Comparison of ENCODE assay signal across 22 cellular contexts in the genomic region with DNA sequence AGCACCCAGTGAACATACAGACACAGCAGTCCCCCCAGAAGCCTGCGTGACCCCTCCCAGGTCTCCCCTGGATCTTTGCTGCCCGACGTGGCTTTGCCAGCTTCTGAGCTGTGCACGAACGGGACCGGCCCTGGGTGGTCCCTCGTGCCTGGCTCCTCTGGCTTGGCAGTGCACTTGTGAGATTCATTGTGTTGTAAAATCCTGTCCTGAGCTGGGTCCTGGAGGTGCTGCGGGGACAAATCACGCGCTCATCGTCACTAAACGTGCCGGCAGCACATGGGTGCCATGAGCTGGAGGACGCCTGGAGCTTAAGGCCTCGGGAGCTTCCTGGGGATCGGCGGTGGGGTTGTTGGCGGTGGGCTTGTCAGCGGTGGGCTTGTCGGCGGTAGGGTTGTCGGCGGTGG.
DNase-seq lines count a peak whose midpoint lies in the region; ATAC-seq and TF ChIP-seq lines count a peak whose summit lies in the region.
"Had no signal": no experiment of that assay in that cellular context is flagged by ENCODE, and none has a peak within 500 bp of the region (broad histone marks: within the 10 kb centered on the region; RNA-seq: fewer than 3 reads in every experiment).

No MANE protein-coding gene starts in this region.

- H3K9ac ChIP-seq in neuronal stem cell (ENCODE audit: low read depth, low read length, poor library complexity) = no peak overlapping the region

- no CpG with 5 or more reads among the region's 23 CpGs for WGBS in neuronal stem cell (ENCODE audit: extremely low coverage in 2 of 2, insufficient read length in 2 of 2, insufficient replicate concordance in 1 of 2), 2 donors
- WGBS in esophagus squamous epithelium, 2 donors = 97% methylated on average over 6 of the region's 23 CpGs; no CpG with 5 or more reads in 1 of the 2 donors

- intact Hi-C loops in activated naive CD4-positive, alpha-beta T cell treated with anti-CD3 and anti-CD28 coated beads for 36 hours (cut with micrococcal nuclease) = no loop called here
- intact Hi-C loops in upper lobe of right lung (cut with DNase I) (loop anchor here (10.0 kb wide), 1 partner anchor 57 kb away; no protein-coding TSS in a partner anchor), esophagus squamous epithelium (cut with DNase I) (loop anchor here (10.0 kb wide), 1 partner anchor 67 kb away; no protein-coding TSS in a partner anchor)

- peak overlapping the region; percentile 81 for H3K18ac ChIP-seq in neuronal stem cell (ENCODE audit: low read length)

- no peak overlapping the region for H3K4me2 ChIP-seq in neuronal stem cell (ENCODE audit: insufficient read depth, low read length, poor library complexity, severe bottlenecking)
- H3K4me2 ChIP-seq: GM23338 had no signal

- H2BK15ac ChIP-seq in neuronal stem cell (ENCODE audit: low read length) = no peak overlapping the region

- H3K27ac ChIP-seq in caudate nucleus (ENCODE audit: low read depth, low read length) (peak overlapping the region; percentile 93), neuronal stem cell (replicated peaks; ENCODE audit: low read length) (no peak overlapping the region), upper lobe of right lung (no peak overlapping the region), esophagus squamous epithelium (no peak overlapping the region)
- H3K27ac ChIP-seq: 22Rv1, SJSA1 had no signal

- H2BK5ac ChIP-seq in neuronal stem cell (ENCODE audit: low read length) = no peak overlapping the region

- H3K9me3 ChIP-seq in neuronal stem cell (replicated peaks in 1 of 2; ENCODE audit: control insufficient read depth in 2 of 2, insufficient read depth in 1 of 2, low read depth in 1 of 2, low read length in 2 of 2) = no peaks in the 10 kb centered on the region
- no peaks in the 10 kb centered on the region for H3K9me3 ChIP-seq in upper lobe of right lung
- H3K9me3 ChIP-seq in esophagus squamous epithelium = no peaks in the 10 kb centered on the region
- H3K9me3 ChIP-seq: SJSA1 had no signal

- no peak for DNase-seq in activated naive CD4-positive, alpha-beta T cell treated with anti-CD3 and anti-CD28 coated beads, Interleukin-2, amount 10 ng/mL, durations not matched to agents 7 days and 5 days
- DNase-seq in activated naive CD4-positive, alpha-beta T cell treated with anti-CD3 and anti-CD28 coated beads for 36 hours = no peak
- DNase-seq in caudate nucleus (lab: John Stamatoyannopoulos, UW) (no peak), neuronal stem cell (ENCODE audit: low spot score) (no peak), upper lobe of right lung (peak; percentile 57), NCI-H146 treated with DMSO at 0.1 percent for 48 hours (lab: John Stamatoyannopoulos, UW; ENCODE audit: unreplicated experiment) (no peak), esophagus squamous epithelium (lab: John Stamatoyannopoulos, UW) (no peak), progenitor cell of endocrine pancreas (ENCODE audit: low spot score, unreplicated experiment) (no peak)
- DNase-seq: CD4-positive, alpha-beta T cell; H9; Kasumi-1; NCI-H1092 treated with DMSO at 0.1 percent for 48 hours; NCI-H1436; NCI-H187 treated with DMSO at 0.1 percent for 48 hours; NCI-H2107; NCI-H524; NCI-H774 had no signal

- no peaks in the 10 kb centered on the region for H3K27me3 Mint-ChIP-seq in activated naive CD4-positive, alpha-beta T cell treated with anti-CD3 and anti-CD28 coated beads, Interleukin-2, amount 10 ng/mL, durations not matched to agents 7 days and 5 days
- no peaks in the 10 kb centered on the region for H3K27me3 Mint-ChIP-seq in activated naive CD4-positive, alpha-beta T cell treated with anti-CD3 and anti-CD28 coated beads for 36 hours (ENCODE audit: low read depth)
- peaks cover 3% of the 10 kb centered on the region for H3K27me3 Mint-ChIP-seq in progenitor cell of endocrine pancreas
- H3K27me3 Mint-ChIP-seq: B cell; CD4-positive, alpha-beta T cell had no signal

- H3K4me3 ChIP-seq in neuronal stem cell (ENCODE audit: low read length in 2 of 2) (no peak overlapping the region), upper lobe of right lung (no peak overlapping the region), esophagus squamous epithelium (no peak overlapping the region)
- H3K4me3 ChIP-seq: GM23338, K562, SJSA1 had no signal

- CTCF ChIA-PET in activated naive CD4-positive, alpha-beta T cell treated with anti-CD3 and anti-CD28 coated beads, Interleukin-2, amount 10 ng/mL, durations not matched to agents 7 days and 5 days (lab: Charles Lee) = interaction anchor here (0.9 to 1.2 kb wide), 2 partner anchors 8 to 59 kb away, joined by 3 read pairs; no protein-coding TSS in a partner anchor
- CTCF ChIA-PET in activated naive CD4-positive, alpha-beta T cell treated with anti-CD3 and anti-CD28 coated beads for 36 hours (lab: Charles Lee) = no interaction called here

- H3K23ac ChIP-seq in neuronal stem cell (ENCODE audit: low read depth, low read length, poor library complexity) = no peak overlapping the region

- ATAC-seq in upper lobe of right lung = no peak
- ATAC-seq: GM23338 had no signal

- H3K36me3 ChIP-seq in neuronal stem cell (replicated peaks in 1 of 2; ENCODE audit: control insufficient read depth in 2 of 2, insufficient read depth in 2 of 2, low read length in 2 of 2) (no peaks in the 10 kb centered on the region), upper lobe of right lung (no peaks in the 10 kb centered on the region), esophagus squamous epithelium (no peaks in the 10 kb centered on the region)
- H3K36me3 ChIP-seq: SJSA1 had no signal

- H3K27me3 ChIP-seq in neuronal stem cell (ENCODE audit: control insufficient read depth in 3 of 3, insufficient read depth in 3 of 3, low read depth in 1 of 3, low read length in 3 of 3) = peaks cover 0 to 41% (median 0%) of the 10 kb centered on the region in 3 experiments
- H3K27me3 ChIP-seq in upper lobe of right lung = no peaks in the 10 kb centered on the region
- H3K27me3 ChIP-seq in esophagus squamous epithelium = no peaks in the 10 kb centered on the region
- H3K27me3 ChIP-seq: SJSA1 had no signal

- H3K27ac Mint-ChIP-seq in activated naive CD4-positive, alpha-beta T cell treated with anti-CD3 and anti-CD28 coated beads, Interleukin-2, amount 10 ng/mL, durations not matched to agents 7 days and 5 days = peak overlapping the region; percentile 49
- H3K27ac Mint-ChIP-seq in activated naive CD4-positive, alpha-beta T cell treated with anti-CD3 and anti-CD28 coated beads for 36 hours = no peak overlapping the region
- H3K27ac Mint-ChIP-seq in progenitor cell of endocrine pancreas = no peak overlapping the region
- H3K27ac Mint-ChIP-seq: B cell; CD4-positive, alpha-beta T cell; GM23338 had no signal

- peak overlapping the region; percentile 10 for H2AK5ac ChIP-seq in neuronal stem cell (ENCODE audit: low read depth, low read length)

- no peak overlapping the region for H3K14ac ChIP-seq in neuronal stem cell (ENCODE audit: low read length)

- peaks cover 17% of the 10 kb centered on the region for H3K4me1 Mint-ChIP-seq in activated naive CD4-positive, alpha-beta T cell treated with anti-CD3 and anti-CD28 coated beads, Interleukin-2, amount 10 ng/mL, durations not matched to agents 7 days and 5 days
- H3K4me1 Mint-ChIP-seq in activated naive CD4-positive, alpha-beta T cell treated with anti-CD3 and anti-CD28 coated beads for 36 hours (ENCODE audit: low read depth) = peaks cover 14% of the 10 kb centered on the region
- H3K4me1 Mint-ChIP-seq in progenitor cell of endocrine pancreas (ENCODE audit: low read depth) = peaks cover 4% of the 10 kb centered on the region
- H3K4me1 Mint-ChIP-seq: H9 had no signal

- H2BK12ac ChIP-seq in neuronal stem cell (ENCODE audit: low read length) = peak overlapping the region; percentile 34

- H2AFZ ChIP-seq in neuronal stem cell (ENCODE audit: low read length) = no peak overlapping the region
- H2AFZ ChIP-seq: GM23338 had no signal

- no peaks in the 10 kb centered on the region for H3K79me1 ChIP-seq in neuronal stem cell (ENCODE audit: low read depth, low read length)

- H3K4me1 ChIP-seq in neuronal stem cell (ENCODE audit: control insufficient read depth in 2 of 2, insufficient read depth in 1 of 2, low read depth in 1 of 2, low read length in 2 of 2) (peaks cover 0 to 8% of the 10 kb centered on the region in 2 donors), upper lobe of right lung (no peaks in the 10 kb centered on the region), esophagus squamous epithelium (peaks cover 0 to 4% (median 0%) of the 10 kb centered on the region in 3 donors)
- H3K4me1 ChIP-seq: SJSA1 had no signal

- TF ChIP-seq CTCF in upper lobe of right lung (IDR thresholded peaks at IDR 0.05) = no peak
- TF ChIP-seq CTCF in esophagus squamous epithelium (IDR thresholded peaks at IDR 0.05) = no peak
- TF ChIP-seq CTCF in progenitor cell of endocrine pancreas (IDR thresholded peaks at IDR 0.05; ENCODE audit: unreplicated experiment) = no peak

- no peak overlapping the region for H3K4ac ChIP-seq in neuronal stem cell (ENCODE audit: low read length)

- TF ChIP-seq POLR2A in esophagus squamous epithelium (IDR thresholded peaks at IDR 0.05) = no peak

- H3K9me3 Mint-ChIP-seq in activated naive CD4-positive, alpha-beta T cell treated with anti-CD3 and anti-CD28 coated beads, Interleukin-2, amount 10 ng/mL, durations not matched to agents 7 days and 5 days = no peaks in the 10 kb centered on the region
- H3K9me3 Mint-ChIP-seq in activated naive CD4-positive, alpha-beta T cell treated with anti-CD3 and anti-CD28 coated beads for 36 hours = no peaks in the 10 kb centered on the region
- H3K9me3 Mint-ChIP-seq in progenitor cell of endocrine pancreas (ENCODE audit: low read depth) = no peaks in the 10 kb centered on the region
- H3K9me3 Mint-ChIP-seq: CD4-positive, alpha-beta T cell; GM23338; H9 had no signal

- H4K91ac ChIP-seq in neuronal stem cell (ENCODE audit: low read depth, low read length, poor library complexity) = no peak overlapping the region

- no peak overlapping the region for H3K4me3 Mint-ChIP-seq in activated naive CD4-positive, alpha-beta T cell treated with anti-CD3 and anti-CD28 coated beads, Interleukin-2, amount 10 ng/mL, durations not matched to agents 7 days and 5 days
- H3K4me3 Mint-ChIP-seq in activated naive CD4-positive, alpha-beta T cell treated with anti-CD3 and anti-CD28 coated beads for 36 hours = no peak overlapping the region
- no peak overlapping the region for H3K4me3 Mint-ChIP-seq in progenitor cell of endocrine pancreas (ENCODE audit: low read depth)
- H3K4me3 Mint-ChIP-seq: B cell; CD4-positive, alpha-beta T cell; GM23338; H9 had no signal

- no peak overlapping the region for H4K8ac ChIP-seq in neuronal stem cell (ENCODE audit: low read depth, low read length)

- H3K36me3 Mint-ChIP-seq in activated naive CD4-positive, alpha-beta T cell treated with anti-CD3 and anti-CD28 coated beads, Interleukin-2, amount 10 ng/mL, durations not matched to agents 7 days and 5 days = peaks cover 3% of the 10 kb centered on the region
- no peaks in the 10 kb centered on the region for H3K36me3 Mint-ChIP-seq in activated naive CD4-positive, alpha-beta T cell treated with anti-CD3 and anti-CD28 coated beads for 36 hours (ENCODE audit: low read depth)
- H3K36me3 Mint-ChIP-seq in progenitor cell of endocrine pancreas (ENCODE audit: insufficient read depth) = no peaks in the 10 kb centered on the region

- H2BK120ac ChIP-seq in neuronal stem cell (ENCODE audit: low read depth, low read length) = no peak overlapping the region
